Comparison of ENCODE assay signal across 30 cellular contexts in genomic region chr9:98230354-98230753, GRCh38. TPM values are rescaled to one million over a fixed set of nuclear protein-coding genes. Genes with fewer than 3 reads are reported as not detected.
A peak's percentile ranks its signal among the peaks of the same experiment; 100 is the strongest.
DNase-seq lines count a peak whose midpoint lies in the region; ATAC-seq, FAIRE-seq and TF ChIP-seq lines count a peak whose summit lies in the region.
"Had no signal": no experiment of that assay in that cellular context is flagged by ENCODE, and none has a peak within 500 bp of the region (broad histone marks: within the 10 kb centered on the region; RNA-seq: fewer than 3 reads in every experiment).

No MANE protein-coding gene starts in this region.

- H3K36me3 Mint-ChIP-seq in Caco-2 (ENCODE audit: insufficient read depth, unreplicated experiment), result peaks cover 14% of the 10 kb centered on the region
- H3K36me3 Mint-ChIP-seq: activated naive CD8-positive, alpha-beta T cell treated with anti-CD3 and anti-CD28 coated beads, Interleukin-2, amount 10 ng/mL, durations not matched to agents 7 days and 5 days had no signal

- no peak for ATAC-seq in RWPE2 (ENCODE audit: low read depth)
- ATAC-seq: activated CD8-positive, alpha-beta T cell treated with anti-CD3 and anti-CD28 coated beads for 36 hours; GM23338; stimulated activated naive CD8-positive, alpha-beta T cell treated with anti-CD3 and anti-CD28 coated beads, Interleukin-15, amount 100 ng/mL, for 72 hours had no signal

- TF ChIP-seq RAD21 in liver (IDR thresholded peaks at IDR 0.05), result no peak

- peaks cover 38% of the 10 kb centered on the region for H3K4me1 Mint-ChIP-seq in Caco-2 (ENCODE audit: low read depth, unreplicated experiment)
- H3K4me1 Mint-ChIP-seq: activated naive CD8-positive, alpha-beta T cell treated with anti-CD3 and anti-CD28 coated beads, Interleukin-2, amount 10 ng/mL, durations not matched to agents 7 days and 5 days; stimulated activated naive CD8-positive, alpha-beta T cell treated with anti-CD3 and anti-CD28 coated beads, Interleukin-15, amount 100 ng/mL, for 72 hours had no signal

- WGBS in liver, result 57% methylated on average over 9 of the region's 9 CpGs
- 54 to 71% (median 67%) methylated on average over 9 of the region's 9 CpGs for WGBS in small intestine, 3 donors
- WGBS in neuronal stem cell (ENCODE audit: extremely low coverage in 2 of 2, insufficient read length in 2 of 2, insufficient replicate concordance in 1 of 2), 2 donors, result no CpG with 5 or more reads among the region's 9 CpGs

- CTCF ChIA-PET in Caco-2 (lab: Charles Lee), result interaction anchor here (1.2 kb wide), 1 partner anchor 25 kb away, joined by 3 read pairs; the partner anchor contains the start of gene TBC1D2

- H3K4me1 ChIP-seq in Caco-2 (peaks cover 80% of the 10 kb centered on the region), RWPE2 (ENCODE audit: insufficient read depth, poor library complexity, severe bottlenecking) (peaks cover 31% of the 10 kb centered on the region), liver (ENCODE audit: control insufficient read depth in 4 of 4, insufficient read depth in 4 of 4, low read length in 3 of 4) (peaks cover 11 to 59% (median 35%) of the 10 kb centered on the region in 4 donors), small intestine (ENCODE audit: control insufficient read depth in 2 of 2, insufficient read depth in 1 of 2, low read depth in 1 of 2, low read length in 1 of 2) (peaks cover 9 to 27% of the 10 kb centered on the region in 2 donors), neuronal stem cell (ENCODE audit: control insufficient read depth in 2 of 2, insufficient read depth in 1 of 2, low read depth in 1 of 2, low read length in 2 of 2) (peaks cover 0 to 2% of the 10 kb centered on the region in 2 donors)

- peaks cover 1% of the 10 kb centered on the region; the same call in 1 of the 2 replicates for H3K36me3 ChIP-seq in Caco-2 (ENCODE audit: control insufficient read depth, insufficient read depth, low read length)
- H3K36me3 ChIP-seq in RWPE2 (ENCODE audit: low read depth), result peaks cover 98% of the 10 kb centered on the region
- H3K36me3 ChIP-seq in liver (ENCODE audit: control insufficient read depth in 4 of 4, insufficient read depth in 3 of 4, low read depth in 1 of 4, low read length in 3 of 4), result peaks cover 0 to 3% (median 0%) of the 10 kb centered on the region in 4 donors
- peaks cover 2 to 10% of the 10 kb centered on the region in 2 donors for H3K36me3 ChIP-seq in small intestine (ENCODE audit: control insufficient read depth in 2 of 2, insufficient read depth in 2 of 2, low read length in 2 of 2)
- no peaks in the 10 kb centered on the region for H3K36me3 ChIP-seq in neuronal stem cell (replicated peaks in 1 of 2; ENCODE audit: control insufficient read depth in 2 of 2, insufficient read depth in 2 of 2, low read length in 2 of 2)

- DNase-seq in Caco-2 (peak; percentile 28 to 75), RWPE2 (ENCODE audit: low spot score) (no peak), small intestine (no peak), NCI-H526 treated with DMSO at 0.1 percent for 48 hours (lab: John Stamatoyannopoulos, UW) (no peak), GF-D8 (lab: John Stamatoyannopoulos, UW) (no peak), NCI-H69 (lab: John Stamatoyannopoulos, UW) (no peak), neuronal stem cell (ENCODE audit: low spot score) (no peak)
- DNase-seq: activated CD8-positive, alpha-beta T cell treated with anti-CD3 and anti-CD28 coated beads for 36 hours; activated effector memory CD4-positive, alpha-beta T cell treated with Interleukin-2 at 50 U/mL for 16 hours; activated naive CD8-positive, alpha-beta T cell treated with anti-CD3 and anti-CD28 coated beads, Interleukin-2, amount 10 ng/mL, durations not matched to agents 7 days and 5 days; C1 segment of cervical spinal cord; caudate nucleus; esophagus squamous epithelium; mesenchymal stem cell; NCI-H1048; NCI-H187 treated with DMSO at 0.1 percent for 48 hours; NCI-H526; occipital lobe; RPMI8226; stimulated activated CD4-positive, alpha-beta T cell treated with anti-CD3 and anti-CD28 coated beads, Interleukin-1b, Interleukin-23, amount 100 ng/mL, for 48 hours; stimulated activated CD8-positive, alpha-beta memory T cell treated with anti-CD3 and anti-CD28 coated beads, Interleukin-4, amount 100 ng/mL, for 48 hours; stimulated activated naive CD8-positive, alpha-beta T cell treated with anti-CD3 and anti-CD28 coated beads, Interleukin-15, amount 100 ng/mL, for 72 hours; T-helper 2 cell had no signal

- no peak overlapping the region for H2BK5ac ChIP-seq in neuronal stem cell (ENCODE audit: low read length)

- H3K4me3 Mint-ChIP-seq in Caco-2 (ENCODE audit: unreplicated experiment), result no peak overlapping the region
- H3K4me3 Mint-ChIP-seq: activated CD8-positive, alpha-beta T cell treated with anti-CD3 and anti-CD28 coated beads for 36 hours; activated naive CD8-positive, alpha-beta T cell treated with anti-CD3 and anti-CD28 coated beads, Interleukin-2, amount 10 ng/mL, durations not matched to agents 7 days and 5 days; GM23338; stimulated activated naive CD8-positive, alpha-beta T cell treated with anti-CD3 and anti-CD28 coated beads, Interleukin-15, amount 100 ng/mL, for 72 hours had no signal

- no peak overlapping the region for H2BK15ac ChIP-seq in neuronal stem cell (ENCODE audit: low read length)

- no peaks in the 10 kb centered on the region for H3K9me3 ChIP-seq in Caco-2
- no peaks in the 10 kb centered on the region for H3K9me3 ChIP-seq in RWPE2 (ENCODE audit: severe bottlenecking)
- no peaks in the 10 kb centered on the region for H3K9me3 ChIP-seq in liver (ENCODE audit: control insufficient read depth in 4 of 4, low read length in 3 of 4)
- H3K9me3 ChIP-seq in small intestine (ENCODE audit: control insufficient read depth, low read depth), result no peaks in the 10 kb centered on the region
- H3K9me3 ChIP-seq in neuronal stem cell (replicated peaks in 1 of 2; ENCODE audit: control insufficient read depth in 2 of 2, insufficient read depth in 1 of 2, low read depth in 1 of 2, low read length in 2 of 2), result peaks cover 0 to 3% of the 10 kb centered on the region in 2 donors
- H3K9me3 ChIP-seq: esophagus squamous epithelium, thyroid gland had no signal

- H2BK12ac ChIP-seq in neuronal stem cell (ENCODE audit: low read length), result no peak overlapping the region

- H3K18ac ChIP-seq in neuronal stem cell (ENCODE audit: low read length), result no peak overlapping the region

- H3K14ac ChIP-seq in neuronal stem cell (ENCODE audit: low read length), result no peak overlapping the region

- H3K27me3 Mint-ChIP-seq in Caco-2 (ENCODE audit: insufficient read depth, unreplicated experiment), result no peaks in the 10 kb centered on the region
- H3K27me3 Mint-ChIP-seq: activated CD8-positive, alpha-beta T cell treated with anti-CD3 and anti-CD28 coated beads for 36 hours; activated naive CD8-positive, alpha-beta T cell treated with anti-CD3 and anti-CD28 coated beads, Interleukin-2, amount 10 ng/mL, durations not matched to agents 7 days and 5 days; stimulated activated naive CD8-positive, alpha-beta T cell treated with anti-CD3 and anti-CD28 coated beads, Interleukin-15, amount 100 ng/mL, for 72 hours had no signal

- H3K4me3 ChIP-seq in Caco-2 (ENCODE audit: low read depth, low read length) (no peak overlapping the region), RWPE2 (ENCODE audit: severe bottlenecking) (no peak overlapping the region), liver (ENCODE audit: low read depth in 1 of 3, low read length in 3 of 3) (no peak overlapping the region), small intestine (ENCODE audit: low read depth in 1 of 2, low read length in 2 of 2) (no peak overlapping the region), neuronal stem cell (ENCODE audit: low read length in 2 of 2) (no peak overlapping the region)
- H3K4me3 ChIP-seq: esophagus squamous epithelium, GM23338, SK-N-MC, skin epidermis, thyroid gland had no signal

- no peak overlapping the region for H2AK5ac ChIP-seq in neuronal stem cell (ENCODE audit: low read depth, low read length)

- no TSS peak for BruUV-seq in Caco-2 (replicated peaks; lab: Mats Ljungman, UMichigan)

- FAIRE-seq in small intestine (lab: Jason Lieb, UNC), result no peak
- FAIRE-seq: astrocyte, frontal cortex had no signal

- TF ChIP-seq CTCF in Caco-2 (IDR thresholded peaks at IDR 0.05; ENCODE audit: insufficient read depth in 1 of 2, low read depth in 1 of 2, low read length in 1 of 2, severe bottlenecking in 1 of 2, unreplicated experiment in 1 of 2), result no peak
- no peak for TF ChIP-seq CTCF in RWPE2 (IDR thresholded peaks at IDR 0.05; ENCODE audit: poor library complexity, severe bottlenecking)
- TF ChIP-seq CTCF in liver (IDR thresholded peaks at IDR 0.05; ENCODE audit: low read depth, low read length, missing input control), result no peak

- H3K9ac ChIP-seq in liver (ENCODE audit: low read depth in 1 of 2, low read length in 2 of 2) (no peak overlapping the region), neuronal stem cell (ENCODE audit: low read depth, low read length, poor library complexity) (no peak overlapping the region)

- H3K79me1 ChIP-seq in neuronal stem cell (ENCODE audit: low read depth, low read length), result no peaks in the 10 kb centered on the region

- H3K4me2 ChIP-seq in neuronal stem cell (ENCODE audit: insufficient read depth, low read length, poor library complexity, severe bottlenecking), result no peak overlapping the region
- H3K4me2 ChIP-seq: GM23338 had no signal

- H2AFZ ChIP-seq in neuronal stem cell (ENCODE audit: low read length), result no peak overlapping the region
- H2AFZ ChIP-seq: GM23338 had no signal

- H3K23ac ChIP-seq in neuronal stem cell (ENCODE audit: low read depth, low read length, poor library complexity), result no peak overlapping the region

- no peak overlapping the region for H2BK120ac ChIP-seq in neuronal stem cell (ENCODE audit: low read depth, low read length)

- H3K27ac ChIP-seq in RWPE2 (ENCODE audit: poor library complexity, severe bottlenecking), result peak overlapping the region; percentile 99
- peak overlapping the region; percentile 90 for H3K27ac ChIP-seq in liver (ENCODE audit: low read depth in 1 of 2, low read length in 2 of 2)
- peak overlapping the region; percentile 32 to 35 for H3K27ac ChIP-seq in small intestine (ENCODE audit: low read depth in 1 of 2, low read length in 1 of 2)
- no peak overlapping the region for H3K27ac ChIP-seq in neuronal stem cell (replicated peaks; ENCODE audit: low read length)
- H3K27ac ChIP-seq: SK-N-MC, skin epidermis had no signal

- POLR2A ChIA-PET in Caco-2 (lab: Charles Lee), result interaction anchor here (0.6 kb wide), 1 partner anchor 240 kb away, joined by 10 read pairs; no protein-coding TSS in a partner anchor

- intact Hi-C loops in Caco-2 (cut with micrococcal nuclease; ENCODE audit: unreplicated experiment), result loop anchor here (1.0 kb wide), 1 partner anchor 33 kb away; no protein-coding TSS in a partner anchor

- H4K8ac ChIP-seq in neuronal stem cell (ENCODE audit: low read depth, low read length), result no peak overlapping the region

- H4K91ac ChIP-seq in neuronal stem cell (ENCODE audit: low read depth, low read length, poor library complexity), result no peak overlapping the region

- H3K27ac Mint-ChIP-seq in Caco-2 (ENCODE audit: unreplicated experiment), result peak overlapping the region; percentile 71
- H3K27ac Mint-ChIP-seq: activated CD8-positive, alpha-beta T cell treated with anti-CD3 and anti-CD28 coated beads for 36 hours; activated naive CD8-positive, alpha-beta T cell treated with anti-CD3 and anti-CD28 coated beads, Interleukin-2, amount 10 ng/mL, durations not matched to agents 7 days and 5 days; GM23338 had no signal

- H3K4ac ChIP-seq in neuronal stem cell (ENCODE audit: low read length), result no peak overlapping the region

- no peaks in the 10 kb centered on the region for H3K27me3 ChIP-seq in Caco-2 (replicated peaks; ENCODE audit: control insufficient read depth, insufficient read depth, low read length)
- H3K27me3 ChIP-seq in RWPE2 (ENCODE audit: insufficient read depth, poor library complexity, severe bottlenecking), result no peaks in the 10 kb centered on the region
- no peaks in the 10 kb centered on the region for H3K27me3 ChIP-seq in liver (ENCODE audit: control insufficient read depth in 4 of 4, insufficient read depth in 4 of 4, low read length in 3 of 4)
- H3K27me3 ChIP-seq in small intestine (ENCODE audit: control insufficient read depth in 2 of 2, insufficient read depth in 2 of 2, low read length in 2 of 2), result no peaks in the 10 kb centered on the region
- no peaks in the 10 kb centered on the region for H3K27me3 ChIP-seq in neuronal stem cell (ENCODE audit: control insufficient read depth in 3 of 3, insufficient read depth in 3 of 3, low read depth in 1 of 3, low read length in 3 of 3)
- H3K27me3 ChIP-seq: esophagus squamous epithelium, thyroid gland had no signal

- no peaks in the 10 kb centered on the region for H3K9me3 Mint-ChIP-seq in Caco-2 (ENCODE audit: unreplicated experiment)
- H3K9me3 Mint-ChIP-seq: activated CD8-positive, alpha-beta T cell treated with anti-CD3 and anti-CD28 coated beads for 36 hours; activated naive CD8-positive, alpha-beta T cell treated with anti-CD3 and anti-CD28 coated beads, Interleukin-2, amount 10 ng/mL, durations not matched to agents 7 days and 5 days; GM23338; stimulated activated naive CD8-positive, alpha-beta T cell treated with anti-CD3 and anti-CD28 coated beads, Interleukin-15, amount 100 ng/mL, for 72 hours had no signal

RNA-seq across cellular contexts. Expression of gene TBC1D2, which starts 25.1 kb away (rescaled TPM):
- total RNA-seq in Caco-2 (2022) (8.5 and 8.6 TPM in 2 replicates), liver (1 to 10 TPM; 2.8 to 5.1 TPM)
- polyA plus RNA-seq in liver (1 to 10 TPM; 2.8 to 4.7 TPM), small intestine (10 to 100 TPM; 12.2 to 42.0 (median 24.0) TPM)
- 0.93 TPM for polyA plus RNA-seq in neuronal stem cell (2013, experiment 1 of 2)
- 0.93 TPM for polyA plus RNA-seq in neuronal stem cell (2013, experiment 2 of 2)

RNA-seq across cellular contexts. Expression of gene CORO2A, which starts 37.9 kb away (rescaled TPM):
- 18.9 and 20.0 TPM in 2 replicates for total RNA-seq in Caco-2 (2022)
- total RNA-seq in liver, result 1 to 10 TPM; 1.3 to 2.8 TPM
- 1 to 10 TPM; 1.2 to 1.5 TPM for polyA plus RNA-seq in liver
- polyA plus RNA-seq in small intestine, result 10 to 100 TPM; 35.1 to 57.0 (median 45.3) TPM
- 4.3 TPM for polyA plus RNA-seq in neuronal stem cell (2013, experiment 1 of 2)
- polyA plus RNA-seq in neuronal stem cell (2013, experiment 2 of 2), result 4.5 TPM

Comparison
In these comparisons a context has a peak if more than half of its experiments do, and no peak if none do; other contexts are left out.
1. DNase-seq: peak in Caco-2 (2 of 2); none in RWPE2 (single experiment), small intestine (single experiment), NCI-H526 treated with DMSO at 0.1 percent for 48 hours (single experiment), GF-D8 (single experiment), NCI-H69 (single experiment) and neuronal stem cell (single experiment).